Comparison of ENCODE assay signal across 8 cellular contexts in genomic region chr6:55276745-55277627, GRCh38. TPM values are rescaled to one million over a fixed set of nuclear protein-coding genes. Genes with fewer than 3 reads are reported as not detected.
DNase-seq lines count a peak whose midpoint lies in the region; ATAC-seq, FAIRE-seq and TF ChIP-seq lines count a peak whose summit lies in the region.

No MANE protein-coding gene starts in this region.

- no peaks in the 10 kb centered on the region for H3K9me3 ChIP-seq in GM23248 (ENCODE audit: low read depth)
- no peaks in the 10 kb centered on the region for H3K9me3 ChIP-seq in pancreas

- no peak overlapping the region for H3K9ac ChIP-seq in GM23248

- no peak overlapping the region for H3K4me3 ChIP-seq in GM23248
- no peak overlapping the region for H3K4me3 ChIP-seq in fibroblast of the aortic adventitia (ENCODE audit: low read depth, low read length)
- H3K4me3 ChIP-seq in pancreas: no peak overlapping the region

- no peaks in the 10 kb centered on the region for H4K20me1 ChIP-seq in GM23248 (ENCODE audit: insufficient read depth)

- FAIRE-seq in pancreas (lab: Jason Lieb, UNC): peak; percentile 67

- TF ChIP-seq CTCF in fibroblast of the aortic adventitia (IDR thresholded peaks at IDR 0.05; ENCODE audit: insufficient read depth, low read length) (peak; percentile 70), pancreas (IDR thresholded peaks at IDR 0.05) (peak in 3 of 4 donors; percentile 19 to 61 (median 33))

- DNase-seq in DMS79 treated with DMSO at 0.1 percent for 48 hours (lab: John Stamatoyannopoulos, UW) (peak; percentile 56), GM23248 (peak; percentile 55), NCI-H1092 (lab: John Stamatoyannopoulos, UW) (peak; percentile 39), fibroblast of the aortic adventitia (ENCODE audit: low read depth) (peak; percentile 72), pancreas (peak in 3 of 6 donors; percentile 14 to 22 (median 18)), mesenteric fat pad (ENCODE audit: low spot score) (no peak)
- no peak for DNase-seq in stimulated activated CD8-positive, alpha-beta memory T cell treated with anti-CD3 and anti-CD28 coated beads, Interleukin-4, amount 100 ng/mL, for 48 hours

- H3K27me3 ChIP-seq in GM23248 (replicated peaks; ENCODE audit: insufficient read depth): peaks cover 11% of the 10 kb centered on the region; the same call in 1 of the 2 replicates
- H3K27me3 ChIP-seq in pancreas: no peaks in the 10 kb centered on the region

- ATAC-seq in SK-N-SH treated with all-trans-retinoic acid at 6 μM for 48 hours: peak; percentile 71; the same call in 2 of the 3 replicates
- ATAC-seq in pancreas: peak; percentile 66 to 87 (median 84)

- H2AFZ ChIP-seq in GM23248: no peak overlapping the region

- in situ Hi-C loops in GM23248 (cut with MboI): no loop called here

- H3K4me1 ChIP-seq in GM23248 (ENCODE audit: insufficient read depth): no peaks in the 10 kb centered on the region
- H3K4me1 ChIP-seq in pancreas: no peaks in the 10 kb centered on the region

- 27 to 34% methylated on average over 15 of the region's 15 CpGs for WGBS in GM23248 (ENCODE audit: low coverage in 1 of 2, low lambda C conversion rate in 2 of 2, missing lambda C conversion rate in 2 of 2), 2 experiments
- 28 to 32% methylated on average over 15 of the region's 15 CpGs for WGBS in pancreas, 2 donors

- intact Hi-C loops in pancreas (cut with DNase I): no loop called here

- no peaks in the 10 kb centered on the region for H3K79me2 ChIP-seq in GM23248 (ENCODE audit: insufficient read depth)

- no peak overlapping the region for H3K27ac ChIP-seq in GM23248
- H3K27ac ChIP-seq in pancreas: no peak overlapping the region

- no peaks in the 10 kb centered on the region for H3K9me2 ChIP-seq in GM23248 (ENCODE audit: insufficient read depth)

- no peaks in the 10 kb centered on the region for H3F3A ChIP-seq in GM23248 (ENCODE audit: insufficient read depth)

- no peak overlapping the region for H3K4me2 ChIP-seq in GM23248 (ENCODE audit: unreplicated experiment)

- H3K36me3 ChIP-seq in GM23248 (ENCODE audit: low read depth) (no peaks in the 10 kb centered on the region), pancreas (no peaks in the 10 kb centered on the region)

TF ChIP-seq in SK-N-SH treated with all-trans-retinoic acid at 6 μM for 48 hours, 23 proteins besides CTCF, POLR2A, EP300 and RAD21:
- TF ChIP-seq ZFP3 (CRISPR knock-in tag; IDR thresholded peaks at IDR 0.05) (peak; percentile 58; the same call in 1 of the 2 replicates), SNAI2 (CRISPR knock-in tag; IDR thresholded peaks at IDR 0.05) (no peak)

RNA-seq across cellular contexts. Expression of gene GFRAL, which starts 50.3 kb away (rescaled TPM):
- not detected in 2 replicates for total RNA-seq in GM23248 (2014; rRNA removed; shearing (Covaris generic))
- polyA plus RNA-seq in GM23248 (2016; fragmentation: Nextera tagmentation; extraction: Ambion mirVana) (not detected in 2 replicates), pancreas (not detected)
- total RNA-seq in fibroblast of the aortic adventitia (ENCODE audit: low replicate concordance) (not detected in 2 replicates), pancreas (not detected), mesenteric fat pad (not detected)

Comparison
In these comparisons a context has a peak if more than half of its experiments do, and no peak if none do; other contexts are left out.
1. DNase-seq: peak in DMS79 treated with DMSO at 0.1 percent for 48 hours (single experiment), GM23248 (single experiment), NCI-H1092 (single experiment) and fibroblast of the aortic adventitia (single experiment); none in stimulated activated CD8-positive, alpha-beta memory T cell treated with anti-CD3 and anti-CD28 coated beads, Interleukin-4, amount 100 ng/mL, for 48 hours (single experiment) and mesenteric fat pad (single experiment).